ENCODE assay signal across 28 cellular contexts in genomic region chr16:55982597-55982996, GRCh38.
"Had no signal": no experiment of that assay in that cellular context is flagged by ENCODE, and none has a peak within 500 bp of the region (broad histone marks: within the 10 kb centered on the region; RNA-seq: fewer than 3 reads in every experiment).

No MANE protein-coding gene starts in this region.

- ATAC-seq: left colon; left lung; lower lobe of right lung; naive thymus-derived CD8-positive, alpha-beta T cell; pancreas; right cardiac atrium; sciatic nerve; stimulated activated effector memory CD8-positive, alpha-beta T cell treated with anti-CD3 and anti-CD28 coated beads, Interleukin-12 subunit alpha, Interleukin-12 subunit beta, amount 100 ng/mL, for 72 hours; upper lobe of right lung had no signal

- H3K4me3 ChIP-seq: left lung, lower lobe of right lung, pancreas, prostate gland, skin epidermis, spleen, suprapubic skin, thoracic aorta, tibial artery, upper lobe of right lung had no signal

- H3K27ac ChIP-seq: left lung, lower lobe of right lung, pancreas, prostate gland, skin epidermis, spleen, suprapubic skin, thoracic aorta, tibial artery, upper lobe of right lung had no signal

- H3K9me3 ChIP-seq: left lung, lower lobe of right lung, pancreas, prostate gland, spleen, suprapubic skin, thoracic aorta, tibial artery, upper lobe of right lung had no signal

- H3K27me3 ChIP-seq: left lung, spleen, suprapubic skin, tibial artery, upper lobe of right lung had no signal

- DNase-seq: hypothalamus; immature natural killer cell; kidney; left colon; left lung; lower lobe of right lung; mammary epithelial cell; mesenchymal stem cell; naive thymus-derived CD8-positive, alpha-beta T cell; nucleus accumbens; pancreas; posterior cingulate gyrus; retina; right cardiac atrium; spleen; stimulated activated CD4-positive, alpha-beta T cell treated with anti-CD3 and anti-CD28 coated beads, Interleukin-4, amount 100 ng/mL, for 24 hours; stimulated activated naive CD4-positive, alpha-beta T cell; tibial artery; trophoblast cell; upper lobe of right lung had no signal

- H3K4me1 ChIP-seq: left lung, lower lobe of right lung, pancreas, prostate gland, spleen, suprapubic skin, tibial artery, upper lobe of right lung had no signal

- FAIRE-seq: islet of Langerhans, kidney, pancreas, urothelium cell line had no signal

- H3K36me3 ChIP-seq: left lung, lower lobe of right lung, pancreas, prostate gland, spleen, suprapubic skin, thoracic aorta, tibial artery, upper lobe of right lung had no signal
